Comparison of ENCODE assay signal across 9 cellular contexts in the genomic region with DNA sequence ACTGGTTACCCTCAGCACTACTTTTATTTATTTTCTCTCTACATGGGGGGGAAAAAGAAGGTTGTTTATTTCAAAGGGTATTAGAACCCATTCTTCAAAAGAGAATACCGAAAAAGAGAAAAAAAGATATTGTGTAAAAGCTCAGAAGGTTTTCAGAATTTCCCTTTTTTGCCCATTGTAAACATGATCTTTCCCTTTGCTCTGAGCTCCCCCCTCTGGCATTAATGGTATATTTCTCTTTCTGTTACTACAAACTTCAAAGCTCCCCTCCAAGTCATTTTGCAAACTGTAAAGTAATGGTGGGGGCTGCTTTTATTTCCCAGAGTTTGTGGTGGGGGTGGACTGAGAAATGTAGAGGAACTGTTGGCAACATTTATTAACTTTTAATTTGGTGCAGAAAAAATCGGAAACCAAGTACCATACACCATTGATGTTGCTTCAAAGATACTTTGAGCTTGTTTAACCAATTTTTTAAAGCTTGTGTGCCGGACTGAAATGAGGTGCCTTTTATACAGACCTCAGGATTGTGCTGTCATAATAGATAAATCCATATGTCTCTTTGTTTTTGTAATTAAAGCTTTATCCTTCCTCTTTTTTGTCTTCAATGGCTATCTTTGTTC.
DNase-seq lines count a peak whose midpoint lies in the region; ATAC-seq and TF ChIP-seq lines count a peak whose summit lies in the region.
"Had no signal": no experiment of that assay in that cellular context is flagged by ENCODE, and none has a peak within 500 bp of the region (broad histone marks: within the 10 kb centered on the region; RNA-seq: fewer than 3 reads in every experiment).

No MANE protein-coding gene starts in this region.

- H4K20me1 ChIP-seq in neural progenitor cell (ENCODE audit: low read depth) = peaks cover 22% of the 10 kb centered on the region

- DNase-seq in cardiac muscle cell (ENCODE audit: low read depth in 1 of 2, low spot score in 1 of 2) = peak in 1 of 2 donors; percentile 70
- no peak for DNase-seq in Right ventricle myocardium inferior (ENCODE audit: missing footprints)
- DNase-seq in NCI-H2171 (lab: John Stamatoyannopoulos, UW) = peak; percentile 0
- DNase-seq in choroid plexus epithelial cell (ENCODE audit: low read depth) = peak; percentile 70
- DNase-seq in neural progenitor cell (ENCODE audit: low spot score) = peak; percentile 32
- DNase-seq in NCI-H1048 (lab: John Stamatoyannopoulos, UW) = no peak
- DNase-seq in NCI-H1930 (lab: John Stamatoyannopoulos, UW) = no peak
- DNase-seq in activated CD4-positive, alpha-beta T cell treated with anti-CD3 and anti-CD28 coated beads, Interleukin-2, amount 50 U/mL, for 1 hour = no peak

- H2AFZ ChIP-seq in neural progenitor cell (replicated peaks) = no peak overlapping the region

- H3K27me3 ChIP-seq in cardiac muscle cell (peaks cover 13% of the 10 kb centered on the region), neural progenitor cell (no peaks in the 10 kb centered on the region)

- ATAC-seq in Right ventricle myocardium inferior = no peak

- H3K4me1 ChIP-seq in cardiac muscle cell (ENCODE audit: low read depth) (peaks cover 8% of the 10 kb centered on the region), neural progenitor cell (peaks cover 25% of the 10 kb centered on the region)

- intact Hi-C loops in Right ventricle myocardium inferior (cut with DNase I) = no loop called here

- no peaks in the 10 kb centered on the region for H3K4me1 Mint-ChIP-seq in neural progenitor cell

- H3K27ac Mint-ChIP-seq in neural progenitor cell = no peak overlapping the region
- H3K27ac Mint-ChIP-seq: activated naive CD8-positive, alpha-beta T cell had no signal

- peak overlapping the region; percentile 37 for H3K4me2 ChIP-seq in neural progenitor cell

- H3K27me3 Mint-ChIP-seq in neural progenitor cell (ENCODE audit: insufficient read depth, low read depth) = no peaks in the 10 kb centered on the region
- H3K27me3 Mint-ChIP-seq: activated naive CD8-positive, alpha-beta T cell had no signal

- H3K36me3 ChIP-seq in cardiac muscle cell = no peaks in the 10 kb centered on the region
- H3K36me3 ChIP-seq in neural progenitor cell = no peaks in the 10 kb centered on the region

- no peak overlapping the region for H3K4me3 ChIP-seq in cardiac muscle cell
- H3K4me3 ChIP-seq in choroid plexus epithelial cell (ENCODE audit: low read depth, low read length) = no peak overlapping the region
- no peak overlapping the region for H3K4me3 ChIP-seq in neural progenitor cell

- no peak overlapping the region for H3K4me3 Mint-ChIP-seq in neural progenitor cell
- H3K4me3 Mint-ChIP-seq: activated naive CD8-positive, alpha-beta T cell had no signal

- no peak overlapping the region for H3K9ac ChIP-seq in neural progenitor cell

- H3K9me3 ChIP-seq in cardiac muscle cell (ENCODE audit: low read depth) = no peaks in the 10 kb centered on the region
- H3K9me3 ChIP-seq in neural progenitor cell (ENCODE audit: low read depth) = no peaks in the 10 kb centered on the region

- no peaks in the 10 kb centered on the region for H3K9me3 Mint-ChIP-seq in neural progenitor cell

- peaks cover 14% of the 10 kb centered on the region for H3F3A ChIP-seq in neural progenitor cell (ENCODE audit: low read depth)

- peaks cover 18% of the 10 kb centered on the region for H3K79me2 ChIP-seq in neural progenitor cell (ENCODE audit: low read depth)

- H3K36me3 Mint-ChIP-seq in neural progenitor cell = no peaks in the 10 kb centered on the region

- H3K27ac ChIP-seq in cardiac muscle cell (no peak overlapping the region), neural progenitor cell (peak overlapping the region; percentile 44)

- TF ChIP-seq CTCF in cardiac muscle cell (IDR thresholded peaks at IDR 0.05; ENCODE audit: low read depth, low read length) (peak; percentile 65), choroid plexus epithelial cell (conservative IDR thresholded peaks at IDR 0.05; ENCODE audit: low read depth, low read length) (peak; percentile 66), neural progenitor cell (IDR thresholded peaks at IDR 0.05) (peak; percentile 60)

Comparison
In these comparisons a context has a peak if more than half of its experiments do, and no peak if none do; other contexts are left out.
1. DNase-seq: peak in NCI-H2171 (single experiment), choroid plexus epithelial cell (single experiment) and neural progenitor cell (single experiment); none in Right ventricle myocardium inferior (single experiment), NCI-H1048 (single experiment), NCI-H1930 (0 of 2) and activated CD4-positive, alpha-beta T cell treated with anti-CD3 and anti-CD28 coated beads, Interleukin-2, amount 50 U/mL, for 1 hour (single experiment).
2. Peak in every context shown above with its lines, with median percentiles within 50 percentile points of each other: CTCF ChIP-seq.